Comparison of ENCODE assay signal across 14 cellular contexts in genomic region chr20:3925899-3926638, GRCh38. TPM values are rescaled to one million over a fixed set of nuclear protein-coding genes. Genes with fewer than 3 reads are reported as not detected.
A peak's percentile ranks its signal among the peaks of the same experiment; 100 is the strongest.
DNase-seq lines count a peak whose midpoint lies in the region; ATAC-seq, FAIRE-seq and TF ChIP-seq lines count a peak whose summit lies in the region.
"Had no signal": no experiment of that assay in that cellular context is flagged by ENCODE, and none has a peak within 500 bp of the region (broad histone marks: within the 10 kb centered on the region; RNA-seq: fewer than 3 reads in every experiment).

No MANE protein-coding gene starts in this region.

- H3K9ac ChIP-seq in GM12878 (ENCODE audit: control insufficient read depth, insufficient read depth, low read length): no peak overlapping the region

- no peaks in the 10 kb centered on the region for H3K9me3 ChIP-seq in GM12878 (replicated peaks; ENCODE audit: control insufficient read depth, insufficient read depth, low read length)
- H3K9me3 ChIP-seq in neutrophil: no peaks in the 10 kb centered on the region
- H3K9me3 ChIP-seq: pancreas had no signal

- H3K36me3 Mint-ChIP-seq in activated CD4-positive, alpha-beta T cell treated with anti-CD3 and anti-CD28 coated beads for 36 hours (ENCODE audit: low read depth): peaks cover 40% of the 10 kb centered on the region
- no peaks in the 10 kb centered on the region for H3K36me3 Mint-ChIP-seq in IgD-negative memory B cell

- TF ChIP-seq CTCF in GM12878 (IDR thresholded peaks at IDR 0.05 in 2 of 3, conservative IDR thresholded peaks at IDR 0.05 in 1 of 3; ENCODE audit: control insufficient read depth in 2 of 3, extremely low read depth in 1 of 3, insufficient read depth in 1 of 3, low read depth in 3 of 3, low read length in 3 of 3): no peak
- TF ChIP-seq CTCF in neutrophil (IDR thresholded peaks at IDR 0.05): no peak

- H3K27me3 ChIP-seq in GM12878 (replicated peaks in 1 of 2; ENCODE audit: control insufficient read depth in 2 of 2, insufficient read depth in 2 of 2, low read length in 1 of 2): no peaks in the 10 kb centered on the region
- no peaks in the 10 kb centered on the region for H3K27me3 ChIP-seq in neutrophil
- H3K27me3 ChIP-seq: pancreas had no signal

- peak overlapping the region; percentile 1 for H3K4me3 Mint-ChIP-seq in activated CD4-positive, alpha-beta T cell treated with anti-CD3 and anti-CD28 coated beads for 36 hours
- peak overlapping the region in 1 of 4 donors; percentile 71 for H3K4me3 Mint-ChIP-seq in IgD-negative memory B cell
- H3K4me3 Mint-ChIP-seq: activated T-cell treated with anti-CD3 and anti-CD28 coated beads, Interleukin-2, amount 50 U/mL, for 4 hours had no signal

- H3K36me3 ChIP-seq in GM12878 (ENCODE audit: control insufficient read depth in 2 of 2, insufficient read depth in 2 of 2, low read length in 1 of 2) (peaks cover 23 to 26% of the 10 kb centered on the region in 2 experiments), neutrophil (peaks cover 94% of the 10 kb centered on the region)

- H4K20me1 ChIP-seq in GM12878 (ENCODE audit: control insufficient read depth, insufficient read depth): peaks cover 3% of the 10 kb centered on the region; the same call in 1 of the 2 replicates

- in situ Hi-C loops in GM12878 (cut with MboI): no loop called here

- H3K4me1 Mint-ChIP-seq in activated CD4-positive, alpha-beta T cell treated with anti-CD3 and anti-CD28 coated beads for 36 hours: peaks cover 50% of the 10 kb centered on the region
- H3K4me1 Mint-ChIP-seq in IgD-negative memory B cell: peaks cover 6 to 14% (median 8%) of the 10 kb centered on the region in 3 donors

- H3K79me2 ChIP-seq in GM12878 (ENCODE audit: control insufficient read depth, insufficient read depth, low read length): no peaks in the 10 kb centered on the region; the same call in 1 of the 2 replicates

- 84% methylated on average over 9 of the region's 9 CpGs for WGBS in GM12878 (ENCODE audit: insufficient coverage, insufficient replicate concordance, low lambda C conversion rate, missing lambda C conversion rate)

- ATAC-seq in activated CD4-positive, alpha-beta T cell treated with anti-CD3 and anti-CD28 coated beads for 36 hours: no peak
- no peak; the same call in 2 of the 3 replicates for ATAC-seq in GM12878
- ATAC-seq: activated T-cell treated with anti-CD3 and anti-CD28 coated beads, Interleukin-2, amount 50 U/mL, for 4 hours had no signal

- no peaks in the 10 kb centered on the region for H3K9me3 Mint-ChIP-seq in activated CD4-positive, alpha-beta T cell treated with anti-CD3 and anti-CD28 coated beads for 36 hours (ENCODE audit: low read depth)
- no peaks in the 10 kb centered on the region for H3K9me3 Mint-ChIP-seq in IgD-negative memory B cell
- H3K9me3 Mint-ChIP-seq: activated T-cell treated with anti-CD3 and anti-CD28 coated beads, Interleukin-2, amount 50 U/mL, for 4 hours had no signal

- RAD21 ChIA-PET in GM12878 (lab: Charles Lee; ENCODE audit: unreplicated experiment): no interaction called here

- FAIRE-seq in GM12878 (lab: Jason Lieb, UNC): no peak
- FAIRE-seq: pancreas had no signal

- H2AFZ ChIP-seq in GM12878 (ENCODE audit: control insufficient read depth, low read depth, low read length): no peak overlapping the region

- no peak for DNase-seq in activated CD4-positive, alpha-beta T cell treated with anti-CD3 and anti-CD28 coated beads for 36 hours
- no peak for DNase-seq in activated CD4-positive, alpha-beta T cell treated with anti-CD3 and anti-CD28 coated beads for 1 hour
- DNase-seq in GM12878 (ENCODE audit: low read depth, low spot score) (no peak), SKM-1 treated with dmso at 0.1 percent for 144 hours (lab: John Stamatoyannopoulos, UW; ENCODE audit: unreplicated experiment) (no peak), NCI-H2196 treated with DMSO at 0.1 percent for 48 hours (lab: John Stamatoyannopoulos, UW; ENCODE audit: unreplicated experiment) (no peak), kidney tubule cell (ENCODE audit: low spot score) (no peak)
- DNase-seq: activated T-cell treated with anti-CD3 and anti-CD28 coated beads, Interleukin-2, amount 50 U/mL, for 4 hours; kidney glomerular epithelial cell; NCI-H146; pancreas; stimulated activated CD4-positive, alpha-beta T cell treated with anti-CD3 and anti-CD28 coated beads, Interleukin-2, amount 100 ng/mL, for 48 hours; T1000 had no signal

- BruUV-seq in GM12878 (replicated peaks; lab: Mats Ljungman, UMichigan): TSS peak; percentile 46

- peak; percentile 73; the same call in 1 of the 2 replicates for TF ChIP-seq POLR2A in GM12878 (IDR thresholded peaks at IDR 0.05; ENCODE audit: low read depth, low read length)

- peak overlapping the region; percentile 34 for H3K27ac Mint-ChIP-seq in activated CD4-positive, alpha-beta T cell treated with anti-CD3 and anti-CD28 coated beads for 36 hours
- peak overlapping the region in 2 of 3 donors; percentile 14 to 77 for H3K27ac Mint-ChIP-seq in IgD-negative memory B cell

- SMC1A ChIA-PET in GM12878 (lab: Charles Lee; ENCODE audit: uncharacterized antibody, unreplicated experiment): no interaction called here

- TF ChIP-seq RAD21 in GM12878 (IDR thresholded peaks at IDR 0.05; ENCODE audit: insufficient read depth, low read depth, low read length): no peak

- intact Hi-C loops in activated CD4-positive, alpha-beta T cell treated with anti-CD3 and anti-CD28 coated beads for 36 hours (cut with DNase I, micrococcal nuclease): no loop called here
- intact Hi-C loops in GM12878 (cut with micrococcal nuclease; ENCODE audit: unreplicated experiment): no loop called here

- no peak overlapping the region for H3K4me2 ChIP-seq in GM12878 (ENCODE audit: control insufficient read depth, insufficient read depth)

- H3K4me3 ChIP-seq in GM12878 (no peak overlapping the region), neutrophil (ENCODE audit: low read depth in 1 of 2, low read length in 1 of 2) (no peak overlapping the region)
- H3K4me3 ChIP-seq: pancreas had no signal

- no peak overlapping the region for H3K27ac ChIP-seq in GM12878 (ENCODE audit: control insufficient read depth, insufficient read depth)
- peak overlapping the region; percentile 82 for H3K27ac ChIP-seq in neutrophil
- H3K27ac ChIP-seq: pancreas had no signal

- CTCF ChIA-PET in activated CD4-positive, alpha-beta T cell treated with anti-CD3 and anti-CD28 coated beads for 36 hours (lab: Charles Lee): interaction anchor here (1.2 to 1.4 kb wide), 2 partner anchors 10 to 81 kb away, joined by 4 to 6 read pairs; no protein-coding TSS in a partner anchor
- CTCF ChIA-PET in GM12878 (lab: Yijun Ruan, JAX): interaction anchor here (0.6 kb wide), 1 partner anchor 100 kb away, joined by 4 read pairs; no protein-coding TSS in a partner anchor

- TF ChIP-seq EP300 in GM12878 (IDR thresholded peaks at IDR 0.05; ENCODE audit: borderline replicate concordance in 1 of 2, control insufficient read depth in 1 of 2, low read depth in 2 of 2, low read length in 2 of 2): no peak

- H3K27me3 Mint-ChIP-seq in activated CD4-positive, alpha-beta T cell treated with anti-CD3 and anti-CD28 coated beads for 36 hours: no peaks in the 10 kb centered on the region
- no peaks in the 10 kb centered on the region for H3K27me3 Mint-ChIP-seq in IgD-negative memory B cell

- H3K4me1 ChIP-seq in GM12878 (ENCODE audit: control insufficient read depth, insufficient read depth, low read length) (no peaks in the 10 kb centered on the region), neutrophil (ENCODE audit: control insufficient read depth in 1 of 2, insufficient read depth in 1 of 2, low read depth in 1 of 2, low read length in 1 of 2) (peaks cover 71 to 76% of the 10 kb centered on the region in 2 experiments)

- POLR2A ChIA-PET in activated CD4-positive, alpha-beta T cell treated with anti-CD3 and anti-CD28 coated beads for 36 hours (lab: Charles Lee): interaction anchor here (0.6 kb wide), 1 partner anchor 136 kb away, joined by 3 read pairs; no protein-coding TSS in a partner anchor
- POLR2A ChIA-PET in GM12878 (lab: Charles Lee): interaction anchor here (1.4 kb wide), 1 partner anchor 8 kb away, joined by 10 read pairs; no protein-coding TSS in a partner anchor

TF ChIP-seq in GM12878, 131 proteins besides CTCF, POLR2A, EP300 and RAD21 (continues in another document):
- TF ChIP-seq ZNF384 (IDR thresholded peaks at IDR 0.05; ENCODE audit: borderline replicate concordance, low read depth, low read length) (no peak), FOXM1 (IDR thresholded peaks at IDR 0.05; ENCODE audit: low read depth, low read length) (no peak), ATF3 (IDR thresholded peaks at IDR 0.05; ENCODE audit: borderline replicate concordance, extremely low read depth, low read depth, low read length) (no peak), MYC (IDR thresholded peaks at IDR 0.05; ENCODE audit: insufficient read depth, insufficient read length, insufficient replicate concordance, low read length, severe bottlenecking) (no peak), ZBED1 (IDR thresholded peaks at IDR 0.05; ENCODE audit: borderline replicate concordance) (peak; percentile 31; the same call in 1 of the 2 replicates), YY1 (IDR thresholded peaks at IDR 0.05; ENCODE audit: low read depth, low read length) (no peak), HDAC2 (IDR thresholded peaks at IDR 0.05) (no peak), JUND (IDR thresholded peaks at IDR 0.05; ENCODE audit: low read depth, low read length) (no peak), NR2F1 (conservative IDR thresholded peaks at IDR 0.05) (no peak)

RNA-seq across cellular contexts. Expression of gene PANK2, which starts 36.9 kb away (rescaled TPM):
- total RNA-seq in activated CD4-positive, alpha-beta T cell treated with anti-CD3 and anti-CD28 coated beads for 36 hours: 10 to 100 TPM; 37.2 to 50.2 TPM
- polyA plus RNA-seq in IgD-negative memory B cell (55.9 TPM), GM12878 (2011; rRNA removed) (31.7 and 45.1 TPM in 2 replicates), GM12878 (2014; fragmentation: Illumina TruSeq; extraction: Trizol) (32.4 and 43.6 TPM in 2 replicates), GM12878 (2014; fragmentation: Nextera tagmentation; extraction: Ambion mirVana) (10 to 100 TPM; 13.2 to 16.3 TPM), GM12878 (2014; rRNA removed) (24.9 and 28.3 TPM in 2 replicates), GM12878 (2016; fragmentation: Nextera tagmentation; extraction: Ambion mirVana) (10 to 100 TPM; 39.5 to 43.4 TPM)
- total RNA-seq in GM12878 (2013; cell fraction: nucleolus; rRNA removed): 79.9 and 89.9 TPM in 2 replicates
- total RNA-seq in GM12878 (2014; rRNA removed) (34.3 and 40.9 TPM in 2 replicates), GM12878 (2014; rRNA removed; fragmentation: Illumina TruSeq; extraction: Trizol) (38.5 and 41.1 TPM in 2 replicates), GM12878 (2021) (37.7 and 39.6 TPM in 2 replicates)
- 22.3 TPM for polyA plus RNA-seq in GM12878 (2011; ENCODE audit: low read depth)
- polyA plus RNA-seq in GM12878 (2011; cell fraction: cytosol; rRNA removed): 15.7 and 17.9 TPM in 2 replicates
- polyA plus RNA-seq in GM12878 (2011; cell fraction: nucleus; rRNA removed): 28.5 and 34.2 TPM in 2 replicates
- 31.7 and 32.9 TPM in 2 replicates for polyA plus RNA-seq in GM12878 (2012)
- 29.7 and 47.0 TPM in 2 replicates for polyA minus RNA-seq in GM12878 (2011; rRNA and poly(A)+ RNA removed)
- 11.1 and 13.6 TPM in 2 replicates for polyA minus RNA-seq in GM12878 (2011; cell fraction: cytosol; rRNA and poly(A)+ RNA removed)
- polyA minus RNA-seq in GM12878 (2011; cell fraction: nucleus; rRNA and poly(A)+ RNA removed): 24.1 and 40.4 TPM in 2 replicates
